ENCODE assay signal across 8 cellular contexts in genomic region chr2:170177950-170178781, GRCh38. TPM values are rescaled to one million over a fixed set of nuclear protein-coding genes. Genes with fewer than 3 reads are reported as not detected.
DNase-seq lines count a peak whose midpoint lies in the region; ATAC-seq, FAIRE-seq and TF ChIP-seq lines count a peak whose summit lies in the region.

Gene MYO3B, plus strand, starts transcription at chr2:170178147. Its CDS starts 141 bp downstream, at chr2:170178288.

- H3K36me3 ChIP-seq in keratinocyte (ENCODE audit: control insufficient read depth in 2 of 2, extremely low read depth in 1 of 2, insufficient read depth in 2 of 2, low read length in 2 of 2) = no peaks in the 10 kb centered on the region

- no peaks in the 10 kb centered on the region for H3K9me1 ChIP-seq in keratinocyte (ENCODE audit: control insufficient read depth, extremely low read depth, insufficient read depth, low read length)

- peak; percentile 53; the same call in 2 of the 3 replicates for ATAC-seq in SK-N-SH treated with all-trans-retinoic acid at 6 μM for 48 hours
- no peak for ATAC-seq in GM18870 (IDR thresholded peaks at IDR 0.05; ENCODE audit: unreplicated experiment)

- H3K79me2 ChIP-seq in keratinocyte (ENCODE audit: control insufficient read depth, insufficient read depth, low read length) = no peaks in the 10 kb centered on the region

- H3K9ac ChIP-seq in keratinocyte (ENCODE audit: control insufficient read depth, extremely low read depth, insufficient read depth, low read length) = no peak within 1 kb of the TSS

- peaks cover 23% of the 10 kb centered on the region for H3K4me1 ChIP-seq in keratinocyte (ENCODE audit: control insufficient read depth, extremely low read depth, insufficient read depth, low read length)

- H3K4me2 ChIP-seq in keratinocyte (ENCODE audit: control insufficient read depth, extremely low read depth, insufficient read depth, low read depth, low read length) = peak within 1 kb of the TSS; percentile 1

- no peaks in the 10 kb centered on the region for H3K27me3 ChIP-seq in keratinocyte (ENCODE audit: control insufficient read depth, extremely low read depth, insufficient read depth, low read length)

- no peak within 1 kb of the TSS for H3K27ac ChIP-seq in keratinocyte (ENCODE audit: control insufficient read depth, insufficient read depth, low read length)

- no peak within 1 kb of the TSS for H3K4me3 ChIP-seq in keratinocyte (ENCODE audit: control insufficient read depth in 2 of 3, extremely low read depth in 1 of 3, insufficient read depth in 2 of 3, low read depth in 1 of 3, low read length in 3 of 3)

- DNase-seq in DMS53 treated with DMSO at 0.1 percent for 48 hours (lab: John Stamatoyannopoulos, UW; ENCODE audit: unreplicated experiment) = peak; percentile 56
- DNase-seq in HCEC 1CT = peak; percentile 32
- DNase-seq in keratinocyte (ENCODE audit: low read depth, low spot score) = no peak
- DNase-seq in GM19238 (ENCODE audit: insufficient read length, low spot score) = no peak
- DNase-seq in GM19240 (ENCODE audit: insufficient read length, low spot score) = no peak
- no peak for DNase-seq in activated effector memory CD4-positive, alpha-beta T cell treated with anti-CD3 and anti-CD28 coated beads, Interleukin-2, amount 50 U/mL, for 16 hours

- peak; percentile 74 for FAIRE-seq in keratinocyte (lab: Jason Lieb, UNC)

- TF ChIP-seq CTCF in keratinocyte (optimal IDR thresholded peaks at IDR 0.05 in 1 of 3, IDR thresholded peaks at IDR 0.05 in 1 of 3, conservative IDR thresholded peaks at IDR 0.05 in 1 of 3; ENCODE audit: extremely low read depth in 1 of 3, insufficient read depth in 2 of 3, low read length in 3 of 3) = no peak

- dilution Hi-C loops in keratinocyte (cut with MboI; ENCODE audit: extremely low pct_ligation_motif_present, low sequenced_read_pairs) = no loop called here

- H3K9me3 ChIP-seq in keratinocyte (ENCODE audit: control insufficient read depth, low read depth, low read length) = no peaks in the 10 kb centered on the region

- no peak within 1 kb of the TSS for H2AFZ ChIP-seq in keratinocyte (ENCODE audit: control insufficient read depth, low read length)

- H4K20me1 ChIP-seq in keratinocyte (ENCODE audit: control insufficient read depth, extremely low read depth, insufficient read depth, low read length) = no peaks in the 10 kb centered on the region

TF ChIP-seq in SK-N-SH treated with all-trans-retinoic acid at 6 μM for 48 hours, 23 proteins besides CTCF, POLR2A, EP300 and RAD21:
- no peak for TF ChIP-seq CSRNP3 (CRISPR knock-in tag; IDR thresholded peaks at IDR 0.05)
- no peak for TF ChIP-seq ZFP30 (CRISPR knock-in tag; IDR thresholded peaks at IDR 0.05)
- no peak for TF ChIP-seq CREB5 (CRISPR knock-in tag; IDR thresholded peaks at IDR 0.05; ENCODE audit: low read depth)
- no peak for TF ChIP-seq ZNF8 (CRISPR knock-in tag; IDR thresholded peaks at IDR 0.05)
- TF ChIP-seq RARB (CRISPR knock-in tag; IDR thresholded peaks at IDR 0.05) = no peak
- no peak for TF ChIP-seq PATZ1 (CRISPR knock-in tag; IDR thresholded peaks at IDR 0.05; ENCODE audit: borderline replicate concordance)
- TF ChIP-seq TCF4 (CRISPR knock-in tag; IDR thresholded peaks at IDR 0.05; ENCODE audit: borderline replicate concordance) = no peak
- TF ChIP-seq ZFP3 (CRISPR knock-in tag; IDR thresholded peaks at IDR 0.05) = no peak
- TF ChIP-seq GLIS3 (CRISPR knock-in tag; IDR thresholded peaks at IDR 0.05) = no peak
- TF ChIP-seq TOX (CRISPR knock-in tag; IDR thresholded peaks at IDR 0.05; ENCODE audit: borderline replicate concordance) = no peak
- TF ChIP-seq CSDC2 (CRISPR knock-in tag; IDR thresholded peaks at IDR 0.05) = no peak
- no peak for TF ChIP-seq ZC3H10 (CRISPR knock-in tag; IDR thresholded peaks at IDR 0.05)
- TF ChIP-seq ARNTL (CRISPR knock-in tag; IDR thresholded peaks at IDR 0.05; ENCODE audit: borderline replicate concordance, low read depth) = no peak
- TF ChIP-seq ESRRG (CRISPR knock-in tag; IDR thresholded peaks at IDR 0.05) = no peak
- no peak for TF ChIP-seq ISL1 (CRISPR knock-in tag; IDR thresholded peaks at IDR 0.05)
- TF ChIP-seq SNAI2 (CRISPR knock-in tag; IDR thresholded peaks at IDR 0.05) = no peak

RNA-seq across cellular contexts. Expression of gene MYO3B, which starts in this region (rescaled TPM):
- 3.1 to 7.6 TPM (median 4.4 TPM) in 3 replicates for polyA plus RNA-seq in keratinocyte
- polyA plus RNA-seq in keratinocyte (2011; ENCODE audit: low read depth) = 1.5 TPM
- polyA plus RNA-seq in keratinocyte (2011; cell fraction: cytosol; rRNA removed) = 2.9 and 4.8 TPM in 2 replicates
- polyA plus RNA-seq in keratinocyte (2011; cell fraction: nucleus; rRNA removed) = 7.7 and 8.6 TPM in 2 replicates
- polyA plus RNA-seq in keratinocyte (2012; ENCODE audit: low replicate concordance) = 2.4 and 2.5 TPM in 2 replicates
- 2.1 to 17.5 TPM (median 16.9 TPM) in 3 replicates for polyA minus RNA-seq in keratinocyte
- polyA minus RNA-seq in keratinocyte (2011; cell fraction: cytosol; rRNA and poly(A)+ RNA removed) = 4.4 TPM
- polyA minus RNA-seq in keratinocyte (2011; cell fraction: nucleus; rRNA and poly(A)+ RNA removed) = 15.6 and 36.9 TPM in 2 replicates

Comparison
In these comparisons a context has a peak if more than half of its experiments do, and no peak if none do; other contexts are left out.
1. DNase-seq: peak in DMS53 treated with DMSO at 0.1 percent for 48 hours (single experiment) and HCEC 1CT (single experiment); none in keratinocyte (single experiment), GM19238 (single experiment), GM19240 (single experiment) and activated effector memory CD4-positive, alpha-beta T cell treated with anti-CD3 and anti-CD28 coated beads, Interleukin-2, amount 50 U/mL, for 16 hours (single experiment).